Comparison of ENCODE assay signal across 27 cellular contexts in genomic region chr1:26522073-26522472, GRCh38. TPM values are rescaled to one million over a fixed set of nuclear protein-coding genes. Genes with fewer than 3 reads are reported as not detected.
DNase-seq lines count a peak whose midpoint lies in the region; ATAC-seq, FAIRE-seq and TF ChIP-seq lines count a peak whose summit lies in the region.
"Had no signal": no experiment of that assay in that cellular context is flagged by ENCODE, and none has a peak within 500 bp of the region (broad histone marks: within the 10 kb centered on the region; RNA-seq: fewer than 3 reads in every experiment).

No MANE protein-coding gene starts in this region.

- H3K36me3 Mint-ChIP-seq in activated naive CD8-positive, alpha-beta T cell treated with anti-CD3 and anti-CD28 coated beads, Interleukin-2, amount 10 ng/mL, durations not matched to agents 7 days and 5 days: no peaks in the 10 kb centered on the region
- H3K36me3 Mint-ChIP-seq in activated naive CD8-positive, alpha-beta T cell treated with anti-CD3 and anti-CD28 coated beads for 36 hours: no peaks in the 10 kb centered on the region
- H3K36me3 Mint-ChIP-seq in memory B cell: no peaks in the 10 kb centered on the region
- H3K36me3 Mint-ChIP-seq: CD4-positive, alpha-beta memory T cell; CD4-positive, CD25-positive, alpha-beta regulatory T cell; CD8-positive, alpha-beta memory T cell had no signal

- H3K4me1 ChIP-seq in HepG2 (ENCODE audit: insufficient read depth, low read length) (0 out of 2 replicates have a peak, but pooled peaks cover 6% of the 10 kb centered on the region), right lobe of liver (no peaks in the 10 kb centered on the region)
- H3K4me1 ChIP-seq: A549 had no signal

- no peak overlapping the region for H2AFZ ChIP-seq in HepG2 (ENCODE audit: low read length)

- no peak overlapping the region for H3K4me2 ChIP-seq in HepG2 (ENCODE audit: low read depth, low read length)
- H3K4me2 ChIP-seq: A549 had no signal

- H3K9me3 ChIP-seq in HepG2 (ENCODE audit: low read length) (no peaks in the 10 kb centered on the region), right lobe of liver (no peaks in the 10 kb centered on the region)
- H3K9me3 ChIP-seq: A549; BLaER1 treated with 17β-estradiol and CSF1 and Interleukin-3, amounts not matched to agents 10 nM and 100 nM had no signal

- H3K4me3 Mint-ChIP-seq in activated naive CD8-positive, alpha-beta T cell treated with anti-CD3 and anti-CD28 coated beads, Interleukin-2, amount 10 ng/mL, durations not matched to agents 7 days and 5 days: no peak overlapping the region
- no peak overlapping the region for H3K4me3 Mint-ChIP-seq in activated naive CD8-positive, alpha-beta T cell treated with anti-CD3 and anti-CD28 coated beads for 36 hours
- H3K4me3 Mint-ChIP-seq in memory B cell: no peak overlapping the region
- H3K4me3 Mint-ChIP-seq: B cell; CD4-positive, alpha-beta memory T cell; CD4-positive, CD25-positive, alpha-beta regulatory T cell had no signal

- no peak for FAIRE-seq in HepG2 (lab: Jason Lieb, UNC)
- FAIRE-seq: A549, GM12878, GM12892, GM18507 had no signal

- POLR2A ChIA-PET in activated naive CD8-positive, alpha-beta T cell treated with anti-CD3 and anti-CD28 coated beads, Interleukin-2, amount 10 ng/mL, durations not matched to agents 7 days and 5 days (lab: Charles Lee): interaction anchor here (0.9 kb wide), 1 partner anchor 20 kb away, joined by 3 read pairs; no protein-coding TSS in a partner anchor
- POLR2A ChIA-PET in HepG2 (lab: Yijun Ruan, JAX): interaction anchor here (1.5 kb wide), 1 partner anchor 21 kb away, joined by 6 read pairs; no protein-coding TSS in a partner anchor

- intact Hi-C loops in HepG2 (cut with micrococcal nuclease; ENCODE audit: unreplicated experiment): no loop called here
- intact Hi-C loops in right lobe of liver (cut with DNase I): no loop called here

- TF ChIP-seq POLR2A in HepG2 (IDR thresholded peaks at IDR 0.05; ENCODE audit: insufficient read depth in 1 of 2, low read depth in 2 of 2, low read length in 2 of 2): no peak
- TF ChIP-seq POLR2A in right lobe of liver (IDR thresholded peaks at IDR 0.05): no peak

- H3K9me3 Mint-ChIP-seq in activated naive CD8-positive, alpha-beta T cell treated with anti-CD3 and anti-CD28 coated beads, Interleukin-2, amount 10 ng/mL, durations not matched to agents 7 days and 5 days: no peaks in the 10 kb centered on the region
- H3K9me3 Mint-ChIP-seq in activated naive CD8-positive, alpha-beta T cell treated with anti-CD3 and anti-CD28 coated beads for 36 hours: no peaks in the 10 kb centered on the region
- no peaks in the 10 kb centered on the region for H3K9me3 Mint-ChIP-seq in memory B cell
- H3K9me3 Mint-ChIP-seq: CD4-positive, alpha-beta memory T cell; CD8-positive, alpha-beta memory T cell had no signal

- no peaks in the 10 kb centered on the region for H4K20me1 ChIP-seq in HepG2 (ENCODE audit: insufficient read depth, low read length)
- H4K20me1 ChIP-seq: BLaER1 treated with 17β-estradiol and CSF1 and Interleukin-3, amounts not matched to agents 10 nM and 100 nM had no signal

- TF ChIP-seq RAD21 in HepG2 (CRISPR knock-in tag; IDR thresholded peaks at IDR 0.05): no peak

- TF ChIP-seq EP300 in HepG2 (IDR thresholded peaks at IDR 0.05; ENCODE audit: low read depth in 2 of 2, low read length in 2 of 2) (no peak), HepG2 (CRISPR knock-in tag; IDR thresholded peaks at IDR 0.05; ENCODE audit: borderline replicate concordance) (no peak)

- no TSS peak for BruUV-seq in HepG2 (replicated peaks; lab: Mats Ljungman, UMichigan)

- TF ChIP-seq CTCF in HepG2 (CRISPR knock-in tag; IDR thresholded peaks at IDR 0.05): no peak
- no peak for TF ChIP-seq CTCF in right lobe of liver (IDR thresholded peaks at IDR 0.05)

- H3K27ac Mint-ChIP-seq in activated naive CD8-positive, alpha-beta T cell treated with anti-CD3 and anti-CD28 coated beads, Interleukin-2, amount 10 ng/mL, durations not matched to agents 7 days and 5 days: peak overlapping the region; percentile 5
- H3K27ac Mint-ChIP-seq in activated naive CD8-positive, alpha-beta T cell treated with anti-CD3 and anti-CD28 coated beads for 36 hours: no peak overlapping the region
- peak overlapping the region; percentile 62 for H3K27ac Mint-ChIP-seq in memory B cell
- H3K27ac Mint-ChIP-seq: B cell; CD4-positive, CD25-positive, alpha-beta regulatory T cell; CD8-positive, alpha-beta memory T cell had no signal

- ATAC-seq in activated naive CD8-positive, alpha-beta T cell treated with anti-CD3 and anti-CD28 coated beads, Interleukin-2, amount 10 ng/mL, durations not matched to agents 7 days and 5 days (ENCODE audit: low read depth): no peak
- ATAC-seq in HepG2 (no peak), right lobe of liver (no peak), memory B cell (ENCODE audit: low read depth) (no peak), GM21723 (IDR thresholded peaks at IDR 0.05; ENCODE audit: unreplicated experiment) (no peak)
- ATAC-seq: A549, GM12878 had no signal

- H3K27ac ChIP-seq in HepG2 (ENCODE audit: extremely low read length, insufficient read depth, low read length) (no peak overlapping the region), right lobe of liver (no peak overlapping the region)
- H3K27ac ChIP-seq: 22Rv1; A549; BLaER1 treated with 17β-estradiol and CSF1 and Interleukin-3, amounts not matched to agents 10 nM and 100 nM; C4-2B had no signal

- no peak overlapping the region for H3K9ac ChIP-seq in HepG2 (ENCODE audit: insufficient read depth, low read depth, low read length)
- H3K9ac ChIP-seq: BLaER1 treated with 17β-estradiol and CSF1 and Interleukin-3, amounts not matched to agents 10 nM and 100 nM had no signal

- H3K27me3 ChIP-seq in HepG2 (ENCODE audit: control insufficient read depth in 1 of 2, insufficient read depth in 2 of 2, low read length in 2 of 2) (peaks cover 0 to 4% of the 10 kb centered on the region in 2 experiments; a peak in 2 of 5 replicates), right lobe of liver (no peaks in the 10 kb centered on the region)
- H3K27me3 ChIP-seq: BLaER1 treated with 17β-estradiol and CSF1 and Interleukin-3, amounts not matched to agents 10 nM and 100 nM had no signal

- H3K79me2 ChIP-seq in HepG2 (ENCODE audit: insufficient read depth, low read length): no peaks in the 10 kb centered on the region

- H3K4me3 ChIP-seq in HepG2 (replicated peaks in 1 of 3; ENCODE audit: insufficient read depth in 1 of 3, low read depth in 2 of 3, low read length in 3 of 3) (no peak overlapping the region), right lobe of liver (no peak overlapping the region)
- H3K4me3 ChIP-seq: A549; BLaER1 treated with 17β-estradiol and CSF1 and Interleukin-3, amounts not matched to agents 10 nM and 100 nM; GM12878 had no signal

- H3K36me3 ChIP-seq in HepG2 (replicated peaks in 1 of 2; ENCODE audit: control insufficient read depth in 1 of 2, insufficient read depth in 2 of 2, low read length in 2 of 2) (no peaks in the 10 kb centered on the region), right lobe of liver (no peaks in the 10 kb centered on the region)
- H3K36me3 ChIP-seq: BLaER1 treated with 17β-estradiol and CSF1 and Interleukin-3, amounts not matched to agents 10 nM and 100 nM had no signal

- peaks cover 5% of the 10 kb centered on the region for H3K4me1 Mint-ChIP-seq in activated naive CD8-positive, alpha-beta T cell treated with anti-CD3 and anti-CD28 coated beads, Interleukin-2, amount 10 ng/mL, durations not matched to agents 7 days and 5 days
- peaks cover 2% of the 10 kb centered on the region for H3K4me1 Mint-ChIP-seq in activated naive CD8-positive, alpha-beta T cell treated with anti-CD3 and anti-CD28 coated beads for 36 hours
- H3K4me1 Mint-ChIP-seq in memory B cell: no peaks in the 10 kb centered on the region
- H3K4me1 Mint-ChIP-seq: B cell; CD8-positive, alpha-beta memory T cell had no signal

- in situ Hi-C loops in HepG2 (cut with HindIII; ENCODE audit: extremely low pct_ligation_motif_present, low pct_unique_long_range_greater_than_20kb): no loop called here

- peaks cover 18% of the 10 kb centered on the region for H3K27me3 Mint-ChIP-seq in activated naive CD8-positive, alpha-beta T cell treated with anti-CD3 and anti-CD28 coated beads, Interleukin-2, amount 10 ng/mL, durations not matched to agents 7 days and 5 days
- peaks cover 7% of the 10 kb centered on the region for H3K27me3 Mint-ChIP-seq in activated naive CD8-positive, alpha-beta T cell treated with anti-CD3 and anti-CD28 coated beads for 36 hours
- peaks cover 4% of the 10 kb centered on the region for H3K27me3 Mint-ChIP-seq in memory B cell

- no peak for DNase-seq in activated naive CD8-positive, alpha-beta T cell treated with anti-CD3 and anti-CD28 coated beads, Interleukin-2, amount 10 ng/mL, durations not matched to agents 7 days and 5 days
- DNase-seq in activated naive CD8-positive, alpha-beta T cell treated with anti-CD3 and anti-CD28 coated beads for 36 hours: no peak
- DNase-seq in HepG2 (ENCODE audit: low spot score): no peak
- DNase-seq in right lobe of liver: no peak
- DNase-seq in memory B cell (ENCODE audit: low spot score in 2 of 2): no peak
- DNase-seq in KG1 (lab: John Stamatoyannopoulos, UW): no peak
- DNase-seq: AML-193; CD4-positive, alpha-beta memory T cell; CD4-positive, CD25-positive, alpha-beta regulatory T cell; CD8-positive, alpha-beta memory T cell; COR-L47; DMS 273 treated with DMSO at 0.1 percent for 48 hours; DMS153; DMS53; DMS79; DND-41; EL; GDM1 had no signal

- CTCF ChIA-PET in HepG2 (lab: Yijun Ruan, JAX; ENCODE audit: low intra/inter-chr PET ratio, low total read pairs): no interaction called here

RNA-seq across cellular contexts. Expression of gene RPS6KA1, which starts 7.5 kb away (rescaled TPM):
- 100 to 1,000 TPM; 138 to 153 TPM for total RNA-seq in activated naive CD8-positive, alpha-beta T cell treated with anti-CD3 and anti-CD28 coated beads, Interleukin-2, amount 10 ng/mL, durations not matched to agents 7 days and 5 days
- total RNA-seq in activated naive CD8-positive, alpha-beta T cell treated with anti-CD3 and anti-CD28 coated beads for 36 hours: 100 to 1,000 TPM; 131 to 133 TPM
- total RNA-seq in HepG2 (2016; rRNA removed; fragmentation: Illumina TruSeq; extraction: Trizol) (24.0 and 24.2 TPM in 2 replicates), right lobe of liver (10 to 100 TPM in 4 of 6 experiments, 1 to 10 TPM in 2; 6.2 to 42.6 (median 20.9) TPM)
- 6.4 and 8.1 TPM in 2 replicates for total RNA-seq in HepG2 (2016; cell fraction: cytosol; rRNA removed; fragmentation: Illumina TruSeq; extraction: Trizol; ENCODE audit: low read depth)
- 23.3 and 24.8 TPM in 2 replicates for total RNA-seq in HepG2 (2016; cell fraction: insoluble cytoplasmic fraction; rRNA removed; fragmentation: Illumina TruSeq; extraction: Trizol)
- total RNA-seq in HepG2 (2016; cell fraction: membrane; rRNA removed; fragmentation: Illumina TruSeq; extraction: Trizol): 14.4 and 16.8 TPM in 2 replicates
- 17.9 and 19.0 TPM in 2 replicates for total RNA-seq in HepG2 (2016; cell fraction: nucleus; rRNA removed; fragmentation: Illumina TruSeq; extraction: Trizol)
- 19.6 and 22.1 TPM in 2 replicates for polyA plus RNA-seq in HepG2 (2011; rRNA removed)
- 15.0 and 20.1 TPM in 2 replicates for polyA plus RNA-seq in HepG2 (2011; cell fraction: cytosol; rRNA removed)
- 28.9 and 37.3 TPM in 2 replicates for polyA plus RNA-seq in HepG2 (2011; cell fraction: nucleus; rRNA removed)
- polyA plus RNA-seq in HepG2 (2012): 14.7 and 15.4 TPM in 2 replicates
- polyA plus RNA-seq in HepG2 (2016; cell fraction: cytosol; fragmentation: Illumina TruSeq; extraction: Trizol; ENCODE audit: low read depth): 4.1 and 4.3 TPM in 2 replicates
- polyA plus RNA-seq in HepG2 (2016; cell fraction: insoluble cytoplasmic fraction; fragmentation: Illumina TruSeq; extraction: Trizol; ENCODE audit: low read depth): 20.9 and 24.6 TPM in 2 replicates
- 10.2 and 12.6 TPM in 2 replicates for polyA plus RNA-seq in HepG2 (2016; cell fraction: membrane; fragmentation: Illumina TruSeq; extraction: Trizol; ENCODE audit: low read depth)
- polyA plus RNA-seq in HepG2 (2016; cell fraction: nucleus; fragmentation: Illumina TruSeq; extraction: Trizol; ENCODE audit: insufficient read depth, low read depth): 28.1 and 28.2 TPM in 2 replicates
- 43.2 and 122 TPM in 2 replicates for polyA minus RNA-seq in HepG2 (2011; rRNA and poly(A)+ RNA removed; ENCODE audit: low replicate concordance)
- 22.6 TPM in 2 replicates for polyA minus RNA-seq in HepG2 (2011; cell fraction: cytosol; rRNA and poly(A)+ RNA removed)
- 18.8 and 26.6 TPM in 2 replicates for polyA minus RNA-seq in HepG2 (2011; cell fraction: nucleus; rRNA and poly(A)+ RNA removed)

RNA-seq across cellular contexts. Expression of gene HMGN2, which starts 49.8 kb away (rescaled TPM):
- total RNA-seq in activated naive CD8-positive, alpha-beta T cell treated with anti-CD3 and anti-CD28 coated beads, Interleukin-2, amount 10 ng/mL, durations not matched to agents 7 days and 5 days: 100 to 1,000 TPM; 812 to 846 TPM
- total RNA-seq in activated naive CD8-positive, alpha-beta T cell treated with anti-CD3 and anti-CD28 coated beads for 36 hours: 100 to 1,000 TPM; 948 to 957 TPM
- total RNA-seq in HepG2 (2016; rRNA removed; fragmentation: Illumina TruSeq; extraction: Trizol): 343 and 366 TPM in 2 replicates
- total RNA-seq in HepG2 (2016; cell fraction: cytosol; rRNA removed; fragmentation: Illumina TruSeq; extraction: Trizol; ENCODE audit: low read depth): 106 and 134 TPM in 2 replicates
- total RNA-seq in HepG2 (2016; cell fraction: insoluble cytoplasmic fraction; rRNA removed; fragmentation: Illumina TruSeq; extraction: Trizol): 330 and 394 TPM in 2 replicates
- total RNA-seq in HepG2 (2016; cell fraction: membrane; rRNA removed; fragmentation: Illumina TruSeq; extraction: Trizol): 252 and 289 TPM in 2 replicates
- 211 and 250 TPM in 2 replicates for total RNA-seq in HepG2 (2016; cell fraction: nucleus; rRNA removed; fragmentation: Illumina TruSeq; extraction: Trizol)
- polyA plus RNA-seq in HepG2 (2011; rRNA removed): 40.5 and 63.4 TPM in 2 replicates
- 39.3 and 41.3 TPM in 2 replicates for polyA plus RNA-seq in HepG2 (2011; cell fraction: cytosol; rRNA removed)
- 64.0 and 72.1 TPM in 2 replicates for polyA plus RNA-seq in HepG2 (2011; cell fraction: nucleus; rRNA removed)
- polyA plus RNA-seq in HepG2 (2012): 76.3 and 137 TPM in 2 replicates
- polyA plus RNA-seq in HepG2 (2016; cell fraction: cytosol; fragmentation: Illumina TruSeq; extraction: Trizol; ENCODE audit: low read depth): 124 and 165 TPM in 2 replicates
- polyA plus RNA-seq in HepG2 (2016; cell fraction: insoluble cytoplasmic fraction; fragmentation: Illumina TruSeq; extraction: Trizol; ENCODE audit: low read depth): 554 and 565 TPM in 2 replicates
- polyA plus RNA-seq in HepG2 (2016; cell fraction: membrane; fragmentation: Illumina TruSeq; extraction: Trizol; ENCODE audit: low read depth): 241 and 288 TPM in 2 replicates
- 428 and 433 TPM in 2 replicates for polyA plus RNA-seq in HepG2 (2016; cell fraction: nucleus; fragmentation: Illumina TruSeq; extraction: Trizol; ENCODE audit: insufficient read depth, low read depth)
- 13.9 and 49.7 TPM in 2 replicates for polyA minus RNA-seq in HepG2 (2011; rRNA and poly(A)+ RNA removed; ENCODE audit: low replicate concordance)
- 13.2 and 16.1 TPM in 2 replicates for polyA minus RNA-seq in HepG2 (2011; cell fraction: cytosol; rRNA and poly(A)+ RNA removed)
- 61.7 and 80.5 TPM in 2 replicates for polyA minus RNA-seq in HepG2 (2011; cell fraction: nucleus; rRNA and poly(A)+ RNA removed)
- 10 to 100 TPM; 64.1 to 99.6 (median 83.6) TPM for total RNA-seq in right lobe of liver
